ENCODE assay signal across 8 cellular contexts in genomic region chr13:31200636-31200970, GRCh38. TPM values are rescaled to one million over a fixed set of nuclear protein-coding genes. Genes with fewer than 3 reads are reported as not detected.
DNase-seq lines count a peak whose midpoint lies in the region; ATAC-seq and TF ChIP-seq lines count a peak whose summit lies in the region.

No MANE protein-coding gene starts in this region.

- no peak for TF ChIP-seq CTCF in C4-2B (conservative IDR thresholded peaks at IDR 0.05)
- TF ChIP-seq CTCF in choroid plexus epithelial cell (conservative IDR thresholded peaks at IDR 0.05; ENCODE audit: low read depth, low read length), result no peak
- TF ChIP-seq CTCF in lower leg skin (IDR thresholded peaks at IDR 0.05), result no peak

- no peaks in the 10 kb centered on the region for H3K9me3 Mint-ChIP-seq in T-helper 1 cell treated with Interleukin-12 subunit alpha and Interleukin-12 subunit beta and Interleukin-4 antibody, amounts not matched to agents 30 μg/mL and 1 μg/mL, for 36 hours

- no peak for TF ChIP-seq POLR2A in lower leg skin (IDR thresholded peaks at IDR 0.05)

- peaks cover 20% of the 10 kb centered on the region for H3K4me1 Mint-ChIP-seq in T-helper 1 cell treated with Interleukin-12 subunit alpha and Interleukin-12 subunit beta and Interleukin-4 antibody, amounts not matched to agents 30 μg/mL and 1 μg/mL, for 36 hours (ENCODE audit: low read depth)

- peak overlapping the region; percentile 67 for H3K4me3 ChIP-seq in choroid plexus epithelial cell (ENCODE audit: low read depth, low read length)
- peak overlapping the region; percentile 77 for H3K4me3 ChIP-seq in lower leg skin (ENCODE audit: low read depth, poor library complexity, severe bottlenecking)

- intact Hi-C loops in lower leg skin (cut with DNase I; ENCODE audit: low total_unique reads), result no loop called here

- 0% methylated on average over 13 to 18 of the region's 34 CpGs for WGBS in lower leg skin, 2 donors

- H3K36me3 Mint-ChIP-seq in T-helper 1 cell treated with Interleukin-12 subunit alpha and Interleukin-12 subunit beta and Interleukin-4 antibody, amounts not matched to agents 30 μg/mL and 1 μg/mL, for 36 hours (ENCODE audit: low read depth), result no peaks in the 10 kb centered on the region

- peak overlapping the region; percentile 75 for H3K27ac Mint-ChIP-seq in T-helper 1 cell treated with Interleukin-12 subunit alpha and Interleukin-12 subunit beta and Interleukin-4 antibody, amounts not matched to agents 30 μg/mL and 1 μg/mL, for 36 hours

- peaks cover 7% of the 10 kb centered on the region for H3K27me3 Mint-ChIP-seq in T-helper 1 cell treated with Interleukin-12 subunit alpha and Interleukin-12 subunit beta and Interleukin-4 antibody, amounts not matched to agents 30 μg/mL and 1 μg/mL, for 36 hours (ENCODE audit: low read depth)

- ATAC-seq in GM19452 (IDR thresholded peaks at IDR 0.05; ENCODE audit: unreplicated experiment) (peak; percentile 20), HG03520 (IDR thresholded peaks at IDR 0.05; ENCODE audit: unreplicated experiment) (peak; percentile 9)

- no peak for DNase-seq in choroid plexus epithelial cell (ENCODE audit: low read depth)
- peak; percentile 26 to 89 for DNase-seq in lower leg skin (ENCODE audit: low spot score in 2 of 2)
- DNase-seq in stimulated activated CD8-positive, alpha-beta memory T cell treated with anti-CD3 and anti-CD28 coated beads, Interleukin-2, amount 100 ng/mL, for 48 hours (ENCODE audit: low read depth in 2 of 2), result peak; percentile 17 to 30
- DNase-seq in NK-92 (lab: John Stamatoyannopoulos, UW; ENCODE audit: unreplicated experiment), result no peak

- H3K27ac ChIP-seq in C4-2B, result peak overlapping the region; percentile 86

- H3K4me3 Mint-ChIP-seq in T-helper 1 cell treated with Interleukin-12 subunit alpha and Interleukin-12 subunit beta and Interleukin-4 antibody, amounts not matched to agents 30 μg/mL and 1 μg/mL, for 36 hours, result peak overlapping the region; percentile 73

RNA-seq across cellular contexts. Expression of gene B3GLCT, which starts 0.8 kb away (rescaled TPM):
- 1 to 10 TPM; 3.2 to 9.1 (median 6.2) TPM for total RNA-seq in lower leg skin

RNA-seq across cellular contexts. Expression of gene HSPH1, which starts 38.9 kb away (rescaled TPM):
- total RNA-seq in lower leg skin, result 10 to 100 TPM; 21.6 to 29.3 (median 24.9) TPM

Comparison
In these comparisons a context has a peak if more than half of its experiments do, and no peak if none do; other contexts are left out.
1. DNase-seq: peak in lower leg skin (2 of 2) and stimulated activated CD8-positive, alpha-beta memory T cell treated with anti-CD3 and anti-CD28 coated beads, Interleukin-2, amount 100 ng/mL, for 48 hours (2 of 2); none in choroid plexus epithelial cell (single experiment) and NK-92 (single experiment).